ENCODE assay signal across 25 cellular contexts in genomic region chr1:192571706-192572105, GRCh38. TPM values are rescaled to one million over a fixed set of nuclear protein-coding genes. Genes with fewer than 3 reads are reported as not detected.
DNase-seq lines count a peak whose midpoint lies in the region; ATAC-seq, FAIRE-seq and TF ChIP-seq lines count a peak whose summit lies in the region.
"Had no signal": no experiment of that assay in that cellular context is flagged by ENCODE, and none has a peak within 500 bp of the region (broad histone marks: within the 10 kb centered on the region; RNA-seq: fewer than 3 reads in every experiment).

No MANE protein-coding gene starts in this region.

- peaks cover 10% of the 10 kb centered on the region for H3K9me3 Mint-ChIP-seq in activated T-cell treated with anti-CD3 and anti-CD28 coated beads, Interleukin-2, amount 50 U/mL, for 24 hours
- peaks cover 7% of the 10 kb centered on the region for H3K9me3 Mint-ChIP-seq in activated CD8-positive, alpha-beta T cell treated with anti-CD3 and anti-CD28 coated beads, Interleukin-2, amount 10 ng/mL, durations not matched to agents 7 days and 5 days (ENCODE audit: insufficient read depth)
- H3K9me3 Mint-ChIP-seq in natural killer cell, result peaks cover 0 to 6% of the 10 kb centered on the region in 2 donors

- H3K4me3 Mint-ChIP-seq in activated T-cell treated with anti-CD3 and anti-CD28 coated beads, Interleukin-2, amount 50 U/mL, for 24 hours, result no peak overlapping the region
- no peak overlapping the region for H3K4me3 Mint-ChIP-seq in activated CD8-positive, alpha-beta T cell treated with anti-CD3 and anti-CD28 coated beads, Interleukin-2, amount 10 ng/mL, durations not matched to agents 7 days and 5 days
- H3K4me3 Mint-ChIP-seq in natural killer cell, result no peak overlapping the region
- H3K4me3 Mint-ChIP-seq: dendritic cell treated with granulocyte-macrophage colony-stimulating factor and Interleukin-4, amounts not matched to agents 40 ng/mL and 50 ng/mL, for 4 days had no signal

- H3K27ac Mint-ChIP-seq in activated T-cell treated with anti-CD3 and anti-CD28 coated beads, Interleukin-2, amount 50 U/mL, for 24 hours, result peak overlapping the region; percentile 53
- peak overlapping the region; percentile 42 for H3K27ac Mint-ChIP-seq in activated CD8-positive, alpha-beta T cell treated with anti-CD3 and anti-CD28 coated beads, Interleukin-2, amount 10 ng/mL, durations not matched to agents 7 days and 5 days
- peak overlapping the region; percentile 45 to 76 for H3K27ac Mint-ChIP-seq in natural killer cell
- H3K27ac Mint-ChIP-seq: dendritic cell treated with granulocyte-macrophage colony-stimulating factor and Interleukin-4, amounts not matched to agents 40 ng/mL and 50 ng/mL, for 4 days had no signal

- no peak for DNase-seq in activated T-cell treated with anti-CD3 and anti-CD28 coated beads, Interleukin-2, amount 50 U/mL, for 24 hours
- no peak for DNase-seq in activated T-cell treated with anti-CD3 and anti-CD28 coated beads, Interleukin-2, amount 50 U/mL, for 1 hour
- DNase-seq in activated CD8-positive, alpha-beta T cell treated with anti-CD3 and anti-CD28 coated beads, Interleukin-2, amount 10 ng/mL, durations not matched to agents 7 days and 5 days, result no peak
- DNase-seq in natural killer cell (no peak), 8988T (no peak), GM10266 (ENCODE audit: extremely low spot score) (no peak)
- no peak for DNase-seq in activated effector memory CD4-positive, alpha-beta T cell treated with Interleukin-2 at 50 U/mL for 16 hours
- DNase-seq: activated CD4-positive, alpha-beta T cell treated with anti-CD3 and anti-CD28 coated beads for 1 hour; activated CD8-positive, alpha-beta memory T cell treated with anti-CD3 and anti-CD28 coated beads, Interleukin-2, amount 50 U/mL, for 4 hours; aorta; DMS153; IMR-90; left ventricle myocardium superior; NCI-H1417 treated with DMSO at 0.1 percent for 48 hours; spleen; stimulated activated CD4-positive, alpha-beta T cell treated with anti-CD3 and anti-CD28 coated beads, Interleukin-2, amount 100 ng/mL, for 48 hours; testis had no signal

- CTCF ChIA-PET in activated CD8-positive, alpha-beta T cell treated with anti-CD3 and anti-CD28 coated beads, Interleukin-2, amount 10 ng/mL, durations not matched to agents 7 days and 5 days (lab: Charles Lee), result interaction anchor here (0.8 to 1.7 kb wide), 5 partner anchors 21 to 97 kb away, joined by 3 to 4 read pairs (median 4); no protein-coding TSS in a partner anchor

- H3K27me3 Mint-ChIP-seq in activated T-cell treated with anti-CD3 and anti-CD28 coated beads, Interleukin-2, amount 50 U/mL, for 24 hours, result no peaks in the 10 kb centered on the region
- no peaks in the 10 kb centered on the region for H3K27me3 Mint-ChIP-seq in activated CD8-positive, alpha-beta T cell treated with anti-CD3 and anti-CD28 coated beads, Interleukin-2, amount 10 ng/mL, durations not matched to agents 7 days and 5 days (ENCODE audit: low read depth)
- no peaks in the 10 kb centered on the region for H3K27me3 Mint-ChIP-seq in natural killer cell (ENCODE audit: low read depth in 2 of 2)
- H3K27me3 Mint-ChIP-seq: dendritic cell treated with granulocyte-macrophage colony-stimulating factor and Interleukin-4, amounts not matched to agents 40 ng/mL and 50 ng/mL, for 4 days had no signal

- peaks cover 1% of the 10 kb centered on the region for H3K36me3 Mint-ChIP-seq in activated T-cell treated with anti-CD3 and anti-CD28 coated beads, Interleukin-2, amount 50 U/mL, for 24 hours (ENCODE audit: low read depth)
- peaks cover 20% of the 10 kb centered on the region for H3K36me3 Mint-ChIP-seq in activated CD8-positive, alpha-beta T cell treated with anti-CD3 and anti-CD28 coated beads, Interleukin-2, amount 10 ng/mL, durations not matched to agents 7 days and 5 days (ENCODE audit: low read depth)
- H3K36me3 Mint-ChIP-seq in natural killer cell, result no peaks in the 10 kb centered on the region

- peak; percentile 23 for FAIRE-seq in G401.6 (lab: Jason Lieb, UNC)
- FAIRE-seq: islet of Langerhans, urothelium cell line had no signal

- intact Hi-C loops in natural killer cell (cut with micrococcal nuclease), result no loop called here

- peak; percentile 47 for ATAC-seq in activated CD8-positive, alpha-beta T cell treated with anti-CD3 and anti-CD28 coated beads, Interleukin-2, amount 10 ng/mL, durations not matched to agents 7 days and 5 days
- no peak for ATAC-seq in natural killer cell
- ATAC-seq: HCT116, left ventricle myocardium superior, Right ventricle myocardium inferior had no signal

- peaks cover 74% of the 10 kb centered on the region for H3K4me1 Mint-ChIP-seq in activated T-cell treated with anti-CD3 and anti-CD28 coated beads, Interleukin-2, amount 50 U/mL, for 24 hours (ENCODE audit: low read depth)
- H3K4me1 Mint-ChIP-seq in activated CD8-positive, alpha-beta T cell treated with anti-CD3 and anti-CD28 coated beads, Interleukin-2, amount 10 ng/mL, durations not matched to agents 7 days and 5 days (ENCODE audit: low read depth), result peaks cover 67% of the 10 kb centered on the region
- H3K4me1 Mint-ChIP-seq in natural killer cell, result peaks cover 25 to 50% of the 10 kb centered on the region in 2 donors

- TF ChIP-seq CTCF in natural killer cell (IDR thresholded peaks at IDR 0.05) (no peak), GM10266 (IDR thresholded peaks at IDR 0.05; ENCODE audit: control insufficient read depth, insufficient read depth, low read depth, missing control alignments) (no peak)

- POLR2A ChIA-PET in activated CD8-positive, alpha-beta T cell treated with anti-CD3 and anti-CD28 coated beads, Interleukin-2, amount 10 ng/mL, durations not matched to agents 7 days and 5 days (lab: Charles Lee), result no interaction called here

RNA-seq across cellular contexts. Expression of gene RGS1, which starts 3.9 kb away (rescaled TPM):
- 10 to 100 TPM; 13.8 to 15.7 TPM for total RNA-seq in activated CD8-positive, alpha-beta T cell treated with anti-CD3 and anti-CD28 coated beads, Interleukin-2, amount 10 ng/mL, durations not matched to agents 7 days and 5 days
- 100 to 1,000 TPM; 306 to 365 (median 343) TPM for total RNA-seq in natural killer cell
- total RNA-seq: cardiac muscle cell, IMR-90, M059J had no signal

Comparison
In these comparisons a context has a peak if more than half of its experiments do, and no peak if none do; other contexts are left out.
1. RNA of gene RGS1, which starts 3.9 kb away (total RNA-seq): 306 to 365 TPM in natural killer cell; 13.8 to 15.7 TPM in activated CD8-positive, alpha-beta T cell treated with anti-CD3 and anti-CD28 coated beads, Interleukin-2, amount 10 ng/mL, durations not matched to agents 7 days and 5 days; every median in the first group is over 10 times any median in the second.
2. Peak in every context shown above with its lines, with median percentiles within 50 percentile points of each other: H3K27ac Mint-ChIP-seq.